In the genomic region with DNA sequence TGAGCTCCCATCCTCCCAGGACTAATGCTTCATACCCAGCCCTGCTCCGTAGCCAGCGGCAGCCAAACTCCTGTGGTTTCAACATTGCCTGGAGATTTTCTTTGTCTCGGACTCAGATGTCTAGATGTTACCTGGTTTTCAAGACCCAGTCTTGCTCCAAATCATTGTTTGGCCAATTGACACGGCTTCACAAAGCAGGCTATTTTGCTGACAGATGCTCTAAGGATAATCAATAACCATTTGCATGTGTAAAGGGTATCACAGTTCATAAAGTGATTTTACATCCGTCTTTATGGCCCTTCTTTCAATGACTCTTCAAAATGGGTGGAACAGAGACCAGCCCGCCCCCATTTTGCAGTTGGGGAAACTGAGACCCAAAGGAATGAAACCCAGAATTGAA, we compare ENCODE assay signal across 28 cellular contexts.
"Had no signal": no experiment of that assay in that cellular context is flagged by ENCODE, and none has a peak within 500 bp of the region (broad histone marks: within the 10 kb centered on the region; RNA-seq: fewer than 3 reads in every experiment).

No MANE protein-coding gene starts in this region.

- H3K27ac ChIP-seq: brain microvascular endothelial cell, coronary artery, dorsolateral prefrontal cortex, gastrocnemius medialis, heart right ventricle had no signal

- ATAC-seq: activated CD4-positive, alpha-beta T cell treated with anti-CD3 and anti-CD28 coated beads for 36 hours; activated T-helper 17 cell treated with anti-CD3 and anti-CD28 coated beads, Interleukin-2, amount 50 U/mL, for 72 hours; esophagus mucosa; gastrocnemius medialis; heart right ventricle had no signal

- H3K27me3 ChIP-seq: brain microvascular endothelial cell, dorsolateral prefrontal cortex, gastrocnemius medialis had no signal

- H3K36me3 ChIP-seq: brain microvascular endothelial cell, gastrocnemius medialis, heart right ventricle had no signal

- FAIRE-seq: astrocyte, bronchial epithelial cell had no signal

- H3K4me1 ChIP-seq: gastrocnemius medialis, heart right ventricle had no signal

- H3K4me3 ChIP-seq: coronary artery, dorsolateral prefrontal cortex, gastrocnemius medialis, heart right ventricle had no signal

- DNase-seq: activated CD4-positive, alpha-beta memory T cell treated with anti-CD3 and anti-CD28 coated beads, Interleukin-2, amount 10 ng/mL, durations not matched to agents 7 days and 5 days; activated CD4-positive, alpha-beta T cell treated with anti-CD3 and anti-CD28 coated beads for 36 hours; activated CD4-positive, alpha-beta T cell treated with anti-CD3 and anti-CD28 coated beads, Interleukin-2, amount 10 ng/mL, durations not matched to agents 24 days and 14 days; activated CD4-positive, alpha-beta T cell treated with anti-CD3 and anti-CD28 coated beads, Interleukin-2, amount 50 U/mL, for 4 hours; activated CD4-positive, CD25-positive, alpha-beta regulatory T cell; activated CD4-positive, CD25-positive, alpha-beta regulatory T cell treated with anti-CD3 and anti-CD28 coated beads, Interleukin-2, amount 50 U/mL, for 72 hours; activated CD8-positive, alpha-beta memory T cell treated with anti-CD3 and anti-CD28 coated beads, Interleukin-2, amount 50 U/mL, for 48 hours; activated effector memory CD4-positive, alpha-beta T cell treated with Interleukin-2 at 50 U/mL for 16 hours; activated gamma-delta T cell treated with Interleukin-2 at 50 U/mL for 16 hours; activated naive CD4-positive, alpha-beta T cell treated with anti-CD3 and anti-CD28 coated beads, Interleukin-2, amount 50 U/mL, for 16 hours; activated naive CD4-positive, alpha-beta T cell treated with Interleukin-2 at 50 U/mL for 16 hours; activated T-cell treated with anti-CD3 and anti-CD28 coated beads for 4 hours; activated T-cell treated with anti-CD3 and anti-CD28 coated beads, Interleukin-2, amount 50 U/mL, for 24 hours; amniotic stem cell; anterior cingulate cortex; brain microvascular endothelial cell; dorsolateral prefrontal cortex; effector memory CD4-positive, alpha-beta T cell; endodermal cell; foreskin fibroblast; gastrocnemius medialis; heart right ventricle; T-helper 2 cell had no signal

- H3K9me3 ChIP-seq: gastrocnemius medialis, heart right ventricle had no signal
